Comparison of ENCODE assay signal across 1 cellular context in genomic region chr1:213492161-213493041, GRCh38.
TF ChIP-seq lines count a peak whose summit lies in the region.

No MANE protein-coding gene starts in this region.

TF ChIP-seq in HepG2, 621 proteins besides CTCF, POLR2A, EP300 and RAD21 (continued from another document and continues in another):
- TF ChIP-seq ZBTB2 (CRISPR knock-in tag; IDR thresholded peaks at IDR 0.05; ENCODE audit: low read depth) (no peak), ZNF775 (CRISPR knock-in tag; IDR thresholded peaks at IDR 0.05; ENCODE audit: borderline replicate concordance) (0 out of 2 replicates have a peak, but pooled peaks have one; percentile 32), NFKBIZ (CRISPR knock-in tag; IDR thresholded peaks at IDR 0.05) (no peak), PRDM10 (CRISPR knock-in tag; IDR thresholded peaks at IDR 0.05; ENCODE audit: low read depth) (peak; percentile 9; the same call in 1 of the 2 replicates), IRF9 (CRISPR knock-in tag; IDR thresholded peaks at IDR 0.05; ENCODE audit: borderline replicate concordance) (no peak), CENPX (CRISPR knock-in tag; IDR thresholded peaks at IDR 0.05) (no peak), JUN (CRISPR knock-in tag; IDR thresholded peaks at IDR 0.05) (no peak), ZEB1 (IDR thresholded peaks at IDR 0.05; ENCODE audit: insufficient replicate concordance, low read depth) (peak; percentile 22), ZBTB14 (CRISPR knock-in tag; IDR thresholded peaks at IDR 0.05) (no peak), ELF1 (CRISPR knock-in tag; IDR thresholded peaks at IDR 0.05) (no peak), JARID2 (CRISPR knock-in tag; IDR thresholded peaks at IDR 0.05; ENCODE audit: insufficient replicate concordance) (no peak), ZNF512B (CRISPR knock-in tag; IDR thresholded peaks at IDR 0.05; ENCODE audit: borderline replicate concordance) (no peak), NFE2 (CRISPR knock-in tag; IDR thresholded peaks at IDR 0.05) (no peak), KLF15 (CRISPR knock-in tag; IDR thresholded peaks at IDR 0.05; ENCODE audit: borderline replicate concordance) (no peak), ZNF224 (CRISPR knock-in tag; IDR thresholded peaks at IDR 0.05) (no peak), NFAT5 (CRISPR knock-in tag; IDR thresholded peaks at IDR 0.05) (no peak), TERF1 (CRISPR knock-in tag; IDR thresholded peaks at IDR 0.05) (no peak), ZFP36L1 (CRISPR knock-in tag; IDR thresholded peaks at IDR 0.05) (no peak), HIC2 (CRISPR knock-in tag; IDR thresholded peaks at IDR 0.05; ENCODE audit: low read depth) (no peak), SIN3A (IDR thresholded peaks at IDR 0.05; ENCODE audit: borderline replicate concordance, low read depth, low read length) (no peak), AKAP8 (CRISPR knock-in tag; IDR thresholded peaks at IDR 0.05) (no peak), STAG1 (CRISPR knock-in tag; IDR thresholded peaks at IDR 0.05) (peak; percentile 43), IRF1 (CRISPR knock-in tag; IDR thresholded peaks at IDR 0.05; ENCODE audit: low read depth) (no peak)
- TF ChIP-seq, protein P1, sequence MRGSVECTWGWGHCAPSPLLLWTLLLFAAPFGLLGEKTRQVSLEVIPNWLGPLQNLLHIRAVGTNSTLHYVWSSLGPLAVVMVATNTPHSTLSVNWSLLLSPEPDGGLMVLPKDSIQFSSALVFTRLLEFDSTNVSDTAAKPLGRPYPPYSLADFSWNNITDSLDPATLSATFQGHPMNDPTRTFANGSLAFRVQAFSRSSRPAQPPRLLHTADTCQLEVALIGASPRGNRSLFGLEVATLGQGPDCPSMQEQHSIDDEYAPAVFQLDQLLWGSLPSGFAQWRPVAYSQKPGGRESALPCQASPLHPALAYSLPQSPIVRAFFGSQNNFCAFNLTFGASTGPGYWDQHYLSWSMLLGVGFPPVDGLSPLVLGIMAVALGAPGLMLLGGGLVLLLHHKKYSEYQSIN (CRISPR knock-in tag; IDR thresholded peaks at IDR 0.05; ENCODE audit: borderline replicate concordance), result no peak
- TF ChIP-seq, protein P2, sequence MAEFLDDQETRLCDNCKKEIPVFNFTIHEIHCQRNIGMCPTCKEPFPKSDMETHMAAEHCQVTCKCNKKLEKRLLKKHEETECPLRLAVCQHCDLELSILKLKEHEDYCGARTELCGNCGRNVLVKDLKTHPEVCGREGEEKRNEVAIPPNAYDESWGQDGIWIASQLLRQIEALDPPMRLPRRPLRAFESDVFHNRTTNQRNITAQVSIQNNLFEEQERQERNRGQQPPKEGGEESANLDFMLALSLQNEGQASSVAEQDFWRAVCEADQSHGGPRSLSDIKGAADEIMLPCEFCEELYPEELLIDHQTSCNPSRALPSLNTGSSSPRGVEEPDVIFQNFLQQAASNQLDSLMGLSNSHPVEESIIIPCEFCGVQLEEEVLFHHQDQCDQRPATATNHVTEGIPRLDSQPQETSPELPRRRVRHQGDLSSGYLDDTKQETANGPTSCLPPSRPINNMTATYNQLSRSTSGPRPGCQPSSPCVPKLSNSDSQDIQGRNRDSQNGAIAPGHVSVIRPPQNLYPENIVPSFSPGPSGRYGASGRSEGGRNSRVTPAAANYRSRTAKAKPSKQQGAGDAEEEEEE (CRISPR knock-in tag; IDR thresholded peaks at IDR 0.05; ENCODE audit: borderline replicate concordance), result no peak
- TF ChIP-seq, protein P3, sequence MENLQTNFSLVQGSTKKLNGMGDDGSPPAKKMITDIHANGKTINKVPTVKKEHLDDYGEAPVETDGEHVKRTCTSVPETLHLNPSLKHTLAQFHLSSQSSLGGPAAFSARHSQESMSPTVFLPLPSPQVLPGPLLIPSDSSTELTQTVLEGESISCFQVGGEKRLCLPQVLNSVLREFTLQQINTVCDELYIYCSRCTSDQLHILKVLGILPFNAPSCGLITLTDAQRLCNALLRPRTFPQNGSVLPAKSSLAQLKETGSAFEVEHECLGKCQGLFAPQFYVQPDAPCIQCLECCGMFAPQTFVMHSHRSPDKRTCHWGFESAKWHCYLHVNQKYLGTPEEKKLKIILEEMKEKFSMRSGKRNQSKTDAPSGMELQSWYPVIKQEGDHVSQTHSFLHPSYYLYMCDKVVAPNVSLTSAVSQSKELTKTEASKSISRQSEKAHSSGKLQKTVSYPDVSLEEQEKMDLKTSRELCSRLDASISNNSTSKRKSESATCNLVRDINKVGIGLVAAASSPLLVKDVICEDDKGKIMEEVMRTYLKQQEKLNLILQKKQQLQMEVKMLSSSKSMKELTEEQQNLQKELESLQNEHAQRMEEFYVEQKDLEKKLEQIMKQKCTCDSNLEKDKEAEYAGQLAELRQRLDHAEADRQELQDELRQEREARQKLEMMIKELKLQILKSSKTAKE (CRISPR knock-in tag; IDR thresholded peaks at IDR 0.05; ENCODE audit: borderline replicate concordance), result no peak
